11 cellular contexts compared by ENCODE assay signal in genomic region chr5:128536229-128536860, GRCh38. TPM values are rescaled to one million over a fixed set of nuclear protein-coding genes. Genes with fewer than 3 reads are reported as not detected.
DNase-seq lines count a peak whose midpoint lies in the region; ATAC-seq and TF ChIP-seq lines count a peak whose summit lies in the region.
"Had no signal": no experiment of that assay in that cellular context is flagged by ENCODE, and none has a peak within 500 bp of the region (broad histone marks: within the 10 kb centered on the region; RNA-seq: fewer than 3 reads in every experiment).

No MANE protein-coding gene starts in this region.

- H3K36me3 ChIP-seq in NT2/D1 (ENCODE audit: insufficient read depth, insufficient read length, low read length), result peaks cover 29% of the 10 kb centered on the region
- H3K36me3 ChIP-seq in esophagus muscularis mucosa, result no peaks in the 10 kb centered on the region
- H3K36me3 ChIP-seq in muscle layer of colon (ENCODE audit: insufficient read depth, low read length), result no peaks in the 10 kb centered on the region
- H3K36me3 ChIP-seq in CD4-positive, alpha-beta memory T cell (ENCODE audit: insufficient read depth, low read length), result no peaks in the 10 kb centered on the region
- H3K36me3 ChIP-seq: BLaER1 treated with 17β-estradiol and CSF1 and Interleukin-3, amounts not matched to agents 10 nM and 100 nM had no signal

- CTCF ChIA-PET in AG04450 (lab: Charles Lee), result interaction anchor here (1.4 to 1.5 kb wide), 2 partner anchors 138 to 308 kb away, joined by 4 to 14 read pairs; no protein-coding TSS in a partner anchor
- CTCF ChIA-PET in CD4-positive, alpha-beta memory T cell (lab: Charles Lee; ENCODE audit: partially characterized antibody), result no interaction called here

- no peak overlapping the region for H3K27ac Mint-ChIP-seq in CD4-positive, alpha-beta memory T cell
- H3K27ac Mint-ChIP-seq: naive thymus-derived CD4-positive, alpha-beta T cell had no signal

- peaks cover 15% of the 10 kb centered on the region for H3K27me3 ChIP-seq in AG04450 (ENCODE audit: control insufficient read depth, insufficient read depth, low read length)
- peaks cover 13% of the 10 kb centered on the region for H3K27me3 ChIP-seq in NT2/D1 (ENCODE audit: insufficient read depth, insufficient read length)
- peaks cover 0 to 30% (median 7%) of the 10 kb centered on the region in 4 donors for H3K27me3 ChIP-seq in esophagus muscularis mucosa
- peaks cover 23 to 26% of the 10 kb centered on the region in 2 donors for H3K27me3 ChIP-seq in muscle layer of colon (ENCODE audit: control insufficient read depth in 1 of 2, insufficient read depth in 2 of 2, low read length in 2 of 2)
- peaks cover 3% of the 10 kb centered on the region for H3K27me3 ChIP-seq in CD4-positive, alpha-beta memory T cell (ENCODE audit: insufficient read depth, low read length)
- H3K27me3 ChIP-seq: BLaER1 treated with 17β-estradiol and CSF1 and Interleukin-3, amounts not matched to agents 10 nM and 100 nM had no signal

- POLR2A ChIA-PET in AG04450 (lab: Yijun Ruan, JAX), result interaction anchor here (0.6 to 2.6 kb wide), 3 partner anchors 89 to 138 kb away, joined by 3 to 9 read pairs (median 4); no protein-coding TSS in a partner anchor
- POLR2A ChIA-PET in CD4-positive, alpha-beta memory T cell (lab: Charles Lee; ENCODE audit: partially characterized antibody), result no interaction called here

- 23% methylated on average over 25 of the region's 27 CpGs for WGBS in esophagus muscularis mucosa

- TF ChIP-seq CTCF in AG04450 (IDR thresholded peaks at IDR 0.05; ENCODE audit: low read depth, low read length) (0 out of 2 replicates have a peak, but pooled peaks have one; percentile 6), esophagus muscularis mucosa (IDR thresholded peaks at IDR 0.05) (no peak)

- no peak overlapping the region for H3K27ac ChIP-seq in AG04450 (ENCODE audit: low read depth, low read length)
- peak overlapping the region in 3 of 4 donors; percentile 77 to 85 (median 81) for H3K27ac ChIP-seq in esophagus muscularis mucosa (replicated peaks in 1 of 4)
- peak overlapping the region; percentile 19 for H3K27ac ChIP-seq in muscle layer of colon (ENCODE audit: low read depth, low read length)
- H3K27ac ChIP-seq in CD4-positive, alpha-beta memory T cell (ENCODE audit: low read depth, low read length), result no peak overlapping the region
- H3K27ac ChIP-seq: BLaER1 treated with 17β-estradiol and CSF1 and Interleukin-3, amounts not matched to agents 10 nM and 100 nM had no signal

- peaks cover 0 to 2% (median 0%) of the 10 kb centered on the region in 4 donors for H3K4me1 Mint-ChIP-seq in CD4-positive, alpha-beta memory T cell

- H3K9ac ChIP-seq in NT2/D1 (ENCODE audit: insufficient read length, low read depth) (no peak overlapping the region), muscle layer of colon (ENCODE audit: low read length) (no peak overlapping the region)
- H3K9ac ChIP-seq: BLaER1 treated with 17β-estradiol and CSF1 and Interleukin-3, amounts not matched to agents 10 nM and 100 nM had no signal

- peaks cover 0 to 8% (median 3%) of the 10 kb centered on the region in 8 donors for H3K9me3 Mint-ChIP-seq in CD4-positive, alpha-beta memory T cell

- DNase-seq in AG04450 (ENCODE audit: low read depth, low spot score) (no peak), NT2/D1 (ENCODE audit: low read depth, low spot score) (no peak), esophagus muscularis mucosa (ENCODE audit: extremely low spot score) (no peak), sciatic nerve (ENCODE audit: low spot score) (no peak)
- no peak for DNase-seq in CD4-positive, alpha-beta memory T cell
- DNase-seq: naive thymus-derived CD4-positive, alpha-beta T cell; NCI-H1105 treated with DMSO at 0.1 percent for 48 hours had no signal

- H3K4me3 ChIP-seq in AG04450 (ENCODE audit: low read depth, low read length) (peak overlapping the region; percentile 70), NT2/D1 (ENCODE audit: insufficient read length, low read depth) (peak overlapping the region; percentile 61), esophagus muscularis mucosa (peak overlapping the region; percentile 65 to 76 (median 68)), muscle layer of colon (ENCODE audit: low read depth in 1 of 2, low read length in 2 of 2) (peak overlapping the region in 1 of 2 donors; percentile 69)
- no peak overlapping the region for H3K4me3 ChIP-seq in CD4-positive, alpha-beta memory T cell (ENCODE audit: low read length in 2 of 2)
- H3K4me3 ChIP-seq: BLaER1 treated with 17β-estradiol and CSF1 and Interleukin-3, amounts not matched to agents 10 nM and 100 nM had no signal

- ATAC-seq in sciatic nerve, result no peak
- no peak for ATAC-seq in GM21423 (IDR thresholded peaks at IDR 0.05; ENCODE audit: unreplicated experiment)
- no peak for ATAC-seq in GM18873 (IDR thresholded peaks at IDR 0.05; ENCODE audit: low FRiP score, unreplicated experiment)
- ATAC-seq: naive thymus-derived CD4-positive, alpha-beta T cell had no signal

- H3K36me3 Mint-ChIP-seq in CD4-positive, alpha-beta memory T cell, result peaks cover 0 to 4% of the 10 kb centered on the region in 2 donors

- no peak for TF ChIP-seq POLR2A in esophagus muscularis mucosa (IDR thresholded peaks at IDR 0.05; ENCODE audit: low read depth)

- no peaks in the 10 kb centered on the region for H3K4me1 ChIP-seq in NT2/D1 (ENCODE audit: insufficient read depth, insufficient read length)
- H3K4me1 ChIP-seq in esophagus muscularis mucosa, result peaks cover 18 to 58% (median 42%) of the 10 kb centered on the region in 4 donors
- H3K4me1 ChIP-seq in muscle layer of colon (ENCODE audit: insufficient read depth, low read length), result peaks cover 9% of the 10 kb centered on the region
- no peaks in the 10 kb centered on the region for H3K4me1 ChIP-seq in CD4-positive, alpha-beta memory T cell (ENCODE audit: insufficient read depth, low read length)
- H3K4me1 ChIP-seq: BLaER1 treated with 17β-estradiol and CSF1 and Interleukin-3, amounts not matched to agents 10 nM and 100 nM had no signal

- intact Hi-C loops in esophagus muscularis mucosa (cut with DNase I), result loop anchor here (5.0 to 10.0 kb wide), 3 partner anchors 136 to 561 kb away; no protein-coding TSS in a partner anchor
- intact Hi-C loops in sciatic nerve (cut with DNase I), result no loop called here
- intact Hi-C loops in CD4-positive, alpha-beta memory T cell (cut with micrococcal nuclease), result no loop called here

- no peaks in the 10 kb centered on the region; the same call in 1 of the 2 replicates for H3K9me3 ChIP-seq in AG04450 (ENCODE audit: control insufficient read depth, insufficient read depth, low read length)
- no peaks in the 10 kb centered on the region for H3K9me3 ChIP-seq in NT2/D1 (ENCODE audit: insufficient read depth, low read length)
- H3K9me3 ChIP-seq in esophagus muscularis mucosa, result no peaks in the 10 kb centered on the region
- H3K9me3 ChIP-seq in muscle layer of colon (ENCODE audit: low read length), result no peaks in the 10 kb centered on the region
- no peaks in the 10 kb centered on the region for H3K9me3 ChIP-seq in CD4-positive, alpha-beta memory T cell (ENCODE audit: control insufficient read depth in 1 of 2, low read length in 2 of 2)

- peaks cover 12 to 22% of the 10 kb centered on the region in 2 donors for H3K27me3 Mint-ChIP-seq in CD4-positive, alpha-beta memory T cell

- peak overlapping the region in 1 of 8 donors; percentile 50 for H3K4me3 Mint-ChIP-seq in CD4-positive, alpha-beta memory T cell

- TF ChIP-seq EP300 in esophagus muscularis mucosa (IDR thresholded peaks at IDR 0.05), result no peak

RNA-seq across cellular contexts. Expression of gene FBN2, which starts 1.7 kb away (rescaled TPM):
- polyA plus RNA-seq in AG04450 (2011; rRNA removed), result 46.5 and 47.2 TPM in 2 replicates
- polyA minus RNA-seq in AG04450 (2011; rRNA and poly(A)+ RNA removed), result 162 and 170 TPM in 2 replicates
- total RNA-seq in esophagus muscularis mucosa (10 to 100 TPM in 2 of 4 donors, 1 to 10 TPM in 2; 5.4 to 14.9 (median 10.1) TPM), sciatic nerve (6.5 TPM)
- under 1 TPM; 0.15 to 0.30 TPM for total RNA-seq in CD4-positive, alpha-beta memory T cell
- polyA plus RNA-seq in CD4-positive, alpha-beta memory T cell, result not detected

Comparison
In these comparisons a context has a peak if more than half of its experiments do, and no peak if none do; other contexts are left out.
1. H3K27ac ChIP-seq: peak in esophagus muscularis mucosa (3 of 4) and muscle layer of colon (single experiment); none in AG04450 (single experiment) and CD4-positive, alpha-beta memory T cell (single experiment).
2. H3K4me3 ChIP-seq: peak in AG04450 (single experiment), NT2/D1 (single experiment) and esophagus muscularis mucosa (4 of 4); none in CD4-positive, alpha-beta memory T cell (0 of 2).